In genomic region chr7:2519119-2519930, GRCh38 we compare ENCODE assay signal across 8 cellular contexts. TPM values are rescaled to one million over a fixed set of nuclear protein-coding genes. Genes with fewer than 3 reads are reported as not detected.
DNase-seq lines count a peak whose midpoint lies in the region; ATAC-seq and TF ChIP-seq lines count a peak whose summit lies in the region.

TSS of gene LFNG (plus strand) at chr7:2519774. CDS start at chr7:2519862, 88 bp downstream.

- 0% methylated on average over 50 to 95 of the region's 95 CpGs for WGBS in lung, 2 donors

- peaks cover 40% of the 10 kb centered on the region for H3K4me1 Mint-ChIP-seq in CD14-positive monocyte
- peaks cover 27% of the 10 kb centered on the region for H3K4me1 Mint-ChIP-seq in activated CD4-positive, alpha-beta memory T cell treated with anti-CD3 and anti-CD28 coated beads for 36 hours (ENCODE audit: low read depth)

- POLR2A ChIA-PET in activated CD4-positive, alpha-beta memory T cell treated with anti-CD3 and anti-CD28 coated beads for 36 hours (lab: Charles Lee), result interaction anchor here (0.7 kb wide), 1 partner anchor 9 kb away, joined by 4 read pairs; no protein-coding TSS in a partner anchor

- H3K27ac ChIP-seq in lung (ENCODE audit: low read depth in 1 of 2, low read length in 1 of 2), result peak within 1 kb of the TSS in 1 of 2 donors; percentile 54

- TF ChIP-seq CTCF in CD14-positive monocyte (IDR thresholded peaks at IDR 0.05), result no peak
- no peak for TF ChIP-seq CTCF in lung (IDR thresholded peaks at IDR 0.05; ENCODE audit: control extremely low read depth, extremely low read depth)

- intact Hi-C loops in CD14-positive monocyte (cut with micrococcal nuclease), result loop anchor here in 1 of 2 donors (10.0 kb wide), 1 partner anchor 115 kb away; the partner anchor contains the start of gene CHST12
- intact Hi-C loops in activated CD4-positive, alpha-beta memory T cell treated with anti-CD3 and anti-CD28 coated beads for 36 hours (cut with micrococcal nuclease), result loop anchor here (1.0 kb wide), 1 partner anchor 8 kb away; no protein-coding TSS in a partner anchor

- H3K4me3 Mint-ChIP-seq in CD14-positive monocyte, result peak within 1 kb of the TSS; percentile 98 to 99
- peak within 1 kb of the TSS; percentile 97 for H3K4me3 Mint-ChIP-seq in activated CD4-positive, alpha-beta memory T cell treated with anti-CD3 and anti-CD28 coated beads for 36 hours

- peaks cover 0 to 22% of the 10 kb centered on the region in 2 donors for H3K4me1 ChIP-seq in lung (ENCODE audit: control insufficient read depth in 2 of 2, insufficient read depth in 2 of 2, low read length in 2 of 2)

- peak within 1 kb of the TSS; percentile 52 for H3K4me3 ChIP-seq in lung

- H3K36me3 Mint-ChIP-seq in CD14-positive monocyte, result peaks cover 19 to 32% of the 10 kb centered on the region in 2 donors
- H3K36me3 Mint-ChIP-seq in activated CD4-positive, alpha-beta memory T cell treated with anti-CD3 and anti-CD28 coated beads for 36 hours, result peaks cover 8% of the 10 kb centered on the region

- CTCF ChIA-PET in activated CD4-positive, alpha-beta memory T cell treated with anti-CD3 and anti-CD28 coated beads for 36 hours (lab: Charles Lee), result interaction anchor here (1.2 kb wide), 1 partner anchor 35 kb away, joined by 3 read pairs; no protein-coding TSS in a partner anchor

- ATAC-seq in GM19351 (IDR thresholded peaks at IDR 0.05; ENCODE audit: unreplicated experiment), result peak; percentile 85
- peak; percentile 83 for ATAC-seq in HG03469 (IDR thresholded peaks at IDR 0.05; ENCODE audit: unreplicated experiment)
- peak; percentile 84 for ATAC-seq in lung (ENCODE audit: insufficient read depth, low FRiP score)

- peaks cover 0 to 6% (median 3%) of the 10 kb centered on the region in 3 donors for H3K27me3 Mint-ChIP-seq in CD14-positive monocyte (ENCODE audit: low read depth in 3 of 3)
- no peaks in the 10 kb centered on the region for H3K27me3 Mint-ChIP-seq in activated CD4-positive, alpha-beta memory T cell treated with anti-CD3 and anti-CD28 coated beads for 36 hours

- H3K36me3 ChIP-seq in lung (ENCODE audit: control insufficient read depth in 2 of 2, insufficient read depth in 2 of 2, low read length in 2 of 2), result no peaks in the 10 kb centered on the region

- H3K9me3 Mint-ChIP-seq in CD14-positive monocyte, result peaks cover 0 to 2% (median 0%) of the 10 kb centered on the region in 7 donors
- H3K9me3 Mint-ChIP-seq in activated CD4-positive, alpha-beta memory T cell treated with anti-CD3 and anti-CD28 coated beads for 36 hours, result no peaks in the 10 kb centered on the region

- no peaks in the 10 kb centered on the region for H3K9me3 ChIP-seq in lung (ENCODE audit: control insufficient read depth in 2 of 2, insufficient read depth in 1 of 2, low read length in 1 of 2)

- peak within 1 kb of the TSS; percentile 84 to 96 (median 93) for H3K27ac Mint-ChIP-seq in CD14-positive monocyte
- peak within 1 kb of the TSS; percentile 81 for H3K27ac Mint-ChIP-seq in activated CD4-positive, alpha-beta memory T cell treated with anti-CD3 and anti-CD28 coated beads for 36 hours

- DNase-seq in CD14-positive monocyte (ENCODE audit: low spot score), result peak; percentile 83
- DNase-seq in NCI-H82 (lab: John Stamatoyannopoulos, UW), result peak; percentile 97
- DNase-seq in activated CD4-positive, alpha-beta memory T cell treated with anti-CD3 and anti-CD28 coated beads for 36 hours, result peak; percentile 86
- DNase-seq in ecto neural progenitor cell (ENCODE audit: low spot score), result peak; percentile 93
- DNase-seq in lung (ENCODE audit: low spot score), result peak; percentile 82
- peak; percentile 68 to 79 (median 78) for DNase-seq in stimulated activated CD4-positive, alpha-beta T cell treated with anti-CD3 and anti-CD28 coated beads, TNF-alpha, amount 100 ng/mL, for 1 hour (ENCODE audit: low read depth in 3 of 3, low spot score in 1 of 3)

- no peaks in the 10 kb centered on the region for H3K27me3 ChIP-seq in lung (ENCODE audit: control insufficient read depth, insufficient read depth)

RNA-seq across cellular contexts. Expression of gene LFNG, which starts in this region (rescaled TPM):
- polyA plus RNA-seq in CD14-positive monocyte (1 to 10 TPM; 1.9 to 2.2 TPM), lung (10 to 100 TPM; 18.9 to 28.6 TPM)
- total RNA-seq in activated CD4-positive, alpha-beta memory T cell treated with anti-CD3 and anti-CD28 coated beads for 36 hours, result 10 to 100 TPM; 33.0 to 33.1 TPM
- total RNA-seq in lung, result 10 to 100 TPM; 11.5 to 47.6 TPM

Comparison
In these comparisons a context has a peak if more than half of its experiments do, and no peak if none do; other contexts are left out.
1. RNA of gene LFNG (polyA plus RNA-seq): 18.9 to 28.6 TPM in lung; 1.9 to 2.2 TPM in CD14-positive monocyte; every median in the first group is over 4 times any median in the second.
2. Peak in every context shown above with its lines, with median percentiles within 50 percentile points of each other: DNase-seq and ATAC-seq.